Comparison of ENCODE assay signal across 7 cellular contexts in genomic region chr4:137531951-137532868, GRCh38. TPM values are rescaled to one million over a fixed set of nuclear protein-coding genes. Genes with fewer than 3 reads are reported as not detected.
DNase-seq lines count a peak whose midpoint lies in the region; FAIRE-seq and TF ChIP-seq lines count a peak whose summit lies in the region.

A gene with protein sequence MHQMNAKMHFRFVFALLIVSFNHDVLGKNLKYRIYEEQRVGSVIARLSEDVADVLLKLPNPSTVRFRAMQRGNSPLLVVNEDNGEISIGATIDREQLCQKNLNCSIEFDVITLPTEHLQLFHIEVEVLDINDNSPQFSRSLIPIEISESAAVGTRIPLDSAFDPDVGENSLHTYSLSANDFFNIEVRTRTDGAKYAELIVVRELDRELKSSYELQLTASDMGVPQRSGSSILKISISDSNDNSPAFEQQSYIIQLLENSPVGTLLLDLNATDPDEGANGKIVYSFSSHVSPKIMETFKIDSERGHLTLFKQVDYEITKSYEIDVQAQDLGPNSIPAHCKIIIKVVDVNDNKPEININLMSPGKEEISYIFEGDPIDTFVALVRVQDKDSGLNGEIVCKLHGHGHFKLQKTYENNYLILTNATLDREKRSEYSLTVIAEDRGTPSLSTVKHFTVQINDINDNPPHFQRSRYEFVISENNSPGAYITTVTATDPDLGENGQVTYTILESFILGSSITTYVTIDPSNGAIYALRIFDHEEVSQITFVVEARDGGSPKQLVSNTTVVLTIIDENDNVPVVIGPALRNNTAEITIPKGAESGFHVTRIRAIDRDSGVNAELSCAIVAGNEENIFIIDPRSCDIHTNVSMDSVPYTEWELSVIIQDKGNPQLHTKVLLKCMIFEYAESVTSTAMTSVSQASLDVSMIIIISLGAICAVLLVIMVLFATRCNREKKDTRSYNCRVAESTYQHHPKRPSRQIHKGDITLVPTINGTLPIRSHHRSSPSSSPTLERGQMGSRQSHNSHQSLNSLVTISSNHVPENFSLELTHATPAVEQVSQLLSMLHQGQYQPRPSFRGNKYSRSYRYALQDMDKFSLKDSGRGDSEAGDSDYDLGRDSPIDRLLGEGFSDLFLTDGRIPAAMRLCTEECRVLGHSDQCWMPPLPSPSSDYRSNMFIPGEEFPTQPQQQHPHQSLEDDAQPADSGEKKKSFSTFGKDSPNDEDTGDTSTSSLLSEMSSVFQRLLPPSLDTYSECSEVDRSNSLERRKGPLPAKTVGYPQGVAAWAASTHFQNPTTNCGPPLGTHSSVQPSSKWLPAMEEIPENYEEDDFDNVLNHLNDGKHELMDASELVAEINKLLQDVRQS (minus strand): TSS chr4:137532494. CDS start chr4:137532088, 406 bp downstream.

- 2 to 5% (median 4%) methylated on average over 25 to 28 of the region's 28 CpGs for WGBS in small intestine, 3 donors

- H3K27me3 ChIP-seq in H7 (ENCODE audit: control insufficient read depth, insufficient read depth, low read length) (no peaks in the 10 kb centered on the region), bronchial epithelial cell (ENCODE audit: control insufficient read depth, insufficient read depth, low read length) (no peaks in the 10 kb centered on the region), small intestine (ENCODE audit: control insufficient read depth in 2 of 2, insufficient read depth in 2 of 2, low read length in 2 of 2) (no peaks in the 10 kb centered on the region)

- no peaks in the 10 kb centered on the region for H3K4me1 ChIP-seq in small intestine (ENCODE audit: control insufficient read depth in 2 of 2, insufficient read depth in 1 of 2, low read depth in 1 of 2, low read length in 1 of 2)

- FAIRE-seq in bronchial epithelial cell (lab: Jason Lieb, UNC) (peak; percentile 64), small intestine (lab: Jason Lieb, UNC) (no peak)

- H3K36me3 ChIP-seq in H7 (replicated peaks; ENCODE audit: control insufficient read depth, insufficient read depth, low read length) (peaks cover 12% of the 10 kb centered on the region), bronchial epithelial cell (ENCODE audit: control insufficient read depth, insufficient read depth, low read length) (no peaks in the 10 kb centered on the region), small intestine (ENCODE audit: control insufficient read depth in 2 of 2, insufficient read depth in 2 of 2, low read length in 2 of 2) (no peaks in the 10 kb centered on the region)

- peak within 1 kb of the TSS; percentile 78 for H3K4me3 ChIP-seq in H7 (ENCODE audit: insufficient read depth, low read depth, low read length)
- peak within 1 kb of the TSS; percentile 27 for H3K4me3 ChIP-seq in bronchial epithelial cell (ENCODE audit: low read depth, low read length)
- peak within 1 kb of the TSS in 1 of 2 donors; percentile 17 for H3K4me3 ChIP-seq in small intestine (ENCODE audit: low read depth in 1 of 2, low read length in 2 of 2)

- peak within 1 kb of the TSS in 1 of 2 donors; percentile 74 for H3K27ac ChIP-seq in small intestine (ENCODE audit: low read depth in 1 of 2, low read length in 1 of 2)

- POLR2A ChIA-PET in GM10248 (lab: Yijun Ruan, JAX): interaction anchor here (0.6 kb wide), 1 partner anchor 1188 kb away, joined by 7 read pairs; no protein-coding TSS in a partner anchor

- no peaks in the 10 kb centered on the region for H3K9me3 ChIP-seq in small intestine (ENCODE audit: control insufficient read depth, low read depth)

- TF ChIP-seq CTCF in GM10248 (IDR thresholded peaks at IDR 0.05; ENCODE audit: control extremely low read depth, extremely low read depth, low read depth, missing control alignments): no peak
- no peak for TF ChIP-seq CTCF in bronchial epithelial cell (IDR thresholded peaks at IDR 0.05; ENCODE audit: insufficient read depth, low read length, severe bottlenecking)

- CTCF ChIA-PET in GM10248 (lab: Yijun Ruan, JAX): interaction anchor here (1.7 kb wide), 1 partner anchor 19 kb away, joined by 3 read pairs; no protein-coding TSS in a partner anchor

- DNase-seq in GM10248 (ENCODE audit: extremely low spot score) (peak; percentile 16), H7 (peak; percentile 39), NCI-H460 (ENCODE audit: extremely low read depth, low read depth) (peak; percentile 30), bronchial epithelial cell (ENCODE audit: low read depth) (peak; percentile 55), iPS-NIHi7 (ENCODE audit: extremely low spot score) (peak; percentile 81), small intestine (peak; percentile 22), DMS114 treated with DMSO at 0.1 percent for 48 hours (lab: John Stamatoyannopoulos, UW; ENCODE audit: unreplicated experiment) (no peak)

RNA-seq across cellular contexts. Expression of the gene that starts here (rescaled TPM):
- total RNA-seq in H7 (2014; rRNA removed; shearing (Covaris generic)): 26.7 and 35.6 TPM in 2 replicates
- total RNA-seq in NCI-H460 (2014; rRNA removed; shearing (Covaris generic)): 0.35 and 0.46 TPM in 2 replicates
- 2.3 TPM in 1 of 2 replicates, not detected in the other for polyA plus RNA-seq in NCI-H460 (2014; cell fraction: nucleus; rRNA removed)
- total RNA-seq in bronchial epithelial cell: under 0.01 and 1.6 TPM in 2 replicates
- 1 to 10 TPM in 2 of 3 donors, not detected in 1; 1.4 to 3.2 TPM for polyA plus RNA-seq in small intestine

Comparison
In these comparisons a context has a peak if more than half of its experiments do, and no peak if none do; other contexts are left out.
1. RNA of the gene that starts here (total RNA-seq): 26.7 to 35.6 TPM in H7; under 0.01 to 1.6 TPM in bronchial epithelial cell and 0.35 to 0.46 TPM in NCI-H460; every median in the first group is over 10 times any median in the second.